In the genomic region with DNA sequence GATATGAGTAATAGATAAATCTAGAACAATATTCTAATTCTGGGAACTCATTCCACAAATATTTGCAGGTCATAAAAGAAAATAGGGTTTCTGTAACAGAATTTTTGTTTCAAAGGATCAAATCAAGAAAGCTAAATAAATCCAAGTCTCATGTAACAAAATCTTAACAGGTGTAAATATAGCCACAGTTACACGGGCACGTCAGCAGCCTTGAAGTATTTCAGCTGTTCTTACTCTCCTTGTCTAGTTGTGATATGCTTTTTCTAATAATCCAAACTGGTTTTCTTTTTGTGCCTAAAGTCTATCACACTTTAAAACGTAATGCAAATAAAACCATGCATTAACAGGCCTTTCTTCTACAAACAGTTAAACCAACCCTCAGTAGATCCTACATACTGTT, we compare ENCODE assay signal across 5 cellular contexts. TPM values are rescaled to one million over a fixed set of nuclear protein-coding genes. Genes with fewer than 3 reads are reported as not detected.
"Had no signal": no experiment of that assay in that cellular context is flagged by ENCODE, and none has a peak within 500 bp of the region (broad histone marks: within the 10 kb centered on the region; RNA-seq: fewer than 3 reads in every experiment).

No MANE protein-coding gene starts in this region.

RNA-seq across cellular contexts. Expression of a gene that starts 9.3 kb away (rescaled TPM):
- total RNA-seq: HepG2, HT-29, HT1080, IMR-90, K562 had no signal
